Comparison of ENCODE assay signal across 11 cellular contexts in the genomic region with DNA sequence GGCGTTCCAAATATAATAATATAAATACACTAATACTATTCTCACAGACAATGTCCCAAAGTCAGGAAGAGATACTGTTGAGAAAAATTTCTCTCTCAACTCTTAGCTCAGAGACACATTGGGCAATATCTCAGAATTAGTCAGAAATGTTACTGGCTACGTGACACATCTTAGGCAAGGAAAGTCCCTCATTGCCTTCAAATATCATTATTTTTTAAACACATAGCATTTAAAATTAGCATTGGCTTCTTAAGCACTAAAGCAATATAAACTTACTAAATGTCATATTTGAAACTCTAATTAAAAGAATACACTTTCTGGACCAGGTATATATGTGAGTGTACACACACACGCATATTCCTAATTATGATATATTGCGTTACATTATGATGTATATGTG.
DNase-seq lines count a peak whose midpoint lies in the region; ATAC-seq and TF ChIP-seq lines count a peak whose summit lies in the region.
"Had no signal": no experiment of that assay in that cellular context is flagged by ENCODE, and none has a peak within 500 bp of the region (broad histone marks: within the 10 kb centered on the region; RNA-seq: fewer than 3 reads in every experiment).

No MANE protein-coding gene starts in this region.

- H3K27me3 ChIP-seq in smooth muscle cell (ENCODE audit: low read depth) = no peaks in the 10 kb centered on the region

- no peaks in the 10 kb centered on the region for H3K9me3 ChIP-seq in smooth muscle cell (replicated peaks; ENCODE audit: low read depth)

- TF ChIP-seq CTCF in fibroblast of the aortic adventitia (IDR thresholded peaks at IDR 0.05; ENCODE audit: insufficient read depth, low read length) (no peak), smooth muscle cell (IDR thresholded peaks at IDR 0.05; ENCODE audit: borderline replicate concordance, insufficient read depth, poor library complexity, severe bottlenecking) (no peak)

- 82% methylated on average over 4 of the region's 4 CpGs for WGBS in smooth muscle cell (ENCODE audit: low lambda C conversion rate)

- H4K20me1 ChIP-seq in smooth muscle cell (ENCODE audit: low read depth) = no peaks in the 10 kb centered on the region

- H3K4me1 ChIP-seq in smooth muscle cell (ENCODE audit: low read depth) = no peaks in the 10 kb centered on the region
- H3K4me1 ChIP-seq: parathyroid adenoma had no signal

- H3F3A ChIP-seq in smooth muscle cell (ENCODE audit: low read depth) = no peaks in the 10 kb centered on the region

- H3K79me2 ChIP-seq in smooth muscle cell (ENCODE audit: low read depth) = no peaks in the 10 kb centered on the region
- H3K79me2 ChIP-seq: parathyroid adenoma had no signal

- no peak overlapping the region for H2AFZ ChIP-seq in smooth muscle cell (ENCODE audit: low read depth)
- H2AFZ ChIP-seq: parathyroid adenoma had no signal

- H3K4me3 ChIP-seq in fibroblast of the aortic adventitia (ENCODE audit: low read depth, low read length) (no peak overlapping the region), smooth muscle cell (no peak overlapping the region)

- ATAC-seq in GM18508 (IDR thresholded peaks at IDR 0.05; ENCODE audit: insufficient read depth, unreplicated experiment) = peak; percentile 95
- peak; percentile 72 for ATAC-seq in GM21825 (IDR thresholded peaks at IDR 0.05; ENCODE audit: unreplicated experiment)
- peak; percentile 85 for ATAC-seq in HG03520 (IDR thresholded peaks at IDR 0.05; ENCODE audit: unreplicated experiment)
- ATAC-seq in HG03521 (IDR thresholded peaks at IDR 0.05; ENCODE audit: unreplicated experiment) = no peak
- ATAC-seq: left cardiac atrium, WTC11 had no signal

- H3K36me3 ChIP-seq in smooth muscle cell (ENCODE audit: low read depth) = no peaks in the 10 kb centered on the region

- H3K9ac ChIP-seq in smooth muscle cell (ENCODE audit: low read depth) = no peak overlapping the region
- H3K9ac ChIP-seq: parathyroid adenoma had no signal

- H3K4me2 ChIP-seq in smooth muscle cell = no peak overlapping the region

- DNase-seq in fibroblast of the aortic adventitia (ENCODE audit: low read depth) = peak; percentile 85
- DNase-seq in NCI-H128 (lab: John Stamatoyannopoulos, UW; ENCODE audit: unreplicated experiment) = no peak
- no peak for DNase-seq in NCI-H2029 (lab: John Stamatoyannopoulos, UW)
- DNase-seq in smooth muscle cell (lab: John Stamatoyannopoulos, UW; ENCODE audit: unreplicated experiment) = no peak
- DNase-seq: left cardiac atrium had no signal

- H3K27ac ChIP-seq in smooth muscle cell (ENCODE audit: low read depth) = no peak overlapping the region
- H3K27ac ChIP-seq: parathyroid adenoma had no signal
